Comparison of ENCODE assay signal across 20 cellular contexts in the genomic region with DNA sequence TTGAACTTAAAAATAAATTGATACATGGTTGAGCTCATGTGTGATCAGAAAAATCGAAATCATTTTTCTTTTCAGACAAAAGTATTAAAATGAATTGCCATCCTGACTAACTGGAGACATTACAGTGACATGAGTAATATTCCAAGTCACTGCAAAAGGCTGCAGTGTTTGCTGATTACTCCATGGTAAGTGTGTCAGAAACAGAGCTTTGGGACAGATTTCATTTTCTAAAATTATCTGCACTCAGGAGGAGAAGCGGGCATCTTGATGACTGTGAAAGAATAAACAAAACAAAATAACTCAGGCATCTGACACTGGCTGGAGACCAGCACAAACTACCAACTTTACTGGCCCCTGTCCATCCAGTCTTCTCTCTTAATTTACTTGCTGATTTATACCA.
"Had no signal": no experiment of that assay in that cellular context is flagged by ENCODE, and none has a peak within 500 bp of the region (broad histone marks: within the 10 kb centered on the region; RNA-seq: fewer than 3 reads in every experiment).

No MANE protein-coding gene starts in this region.

- H3K9me3 ChIP-seq: body of pancreas, colonic mucosa, transverse colon, vagina had no signal

- H3K27ac ChIP-seq: body of pancreas, colonic mucosa, left ventricle myocardium inferior, transverse colon, vagina had no signal

- H3K4me3 ChIP-seq: body of pancreas, colonic mucosa, left ventricle myocardium inferior, transverse colon, vagina had no signal

- H3K27me3 ChIP-seq: body of pancreas, colonic mucosa, transverse colon, vagina had no signal

- DNase-seq: activated CD4-positive, alpha-beta memory T cell treated with anti-CD3 and anti-CD28 coated beads, Interleukin-2, amount 10 ng/mL, durations not matched to agents 7 days and 5 days; activated CD4-positive, alpha-beta T cell treated with anti-CD3 and anti-CD28 coated beads for 4 hours; activated effector memory CD4-positive, alpha-beta T cell treated with anti-CD3 and anti-CD28 coated beads, Interleukin-2, amount 50 U/mL, for 16 hours; activated T-cell treated with anti-CD3 and anti-CD28 coated beads, Interleukin-2, amount 50 U/mL, for 4 hours; body of pancreas; central memory CD4-positive, alpha-beta T cell; colonic mucosa; effector CD4-positive, alpha-beta T cell; islet precursor cell; left ventricle myocardium inferior; nucleus accumbens; posterior cingulate gyrus; stimulated activated CD4-positive, alpha-beta T cell treated with anti-CD3 and anti-CD28 coated beads, Interleukin-4, amount 100 ng/mL, for 4 hours; stimulated activated CD8-positive, alpha-beta memory T cell treated with anti-CD3 and anti-CD28 coated beads, Interleukin-4, amount 100 ng/mL, for 48 hours; stimulated activated naive CD4-positive, alpha-beta T cell treated with Interleukin-2 at 50 U/mL for 16 hours; T-helper 17 cell; transverse colon had no signal

- H3K4me1 ChIP-seq: body of pancreas, colonic mucosa, left ventricle myocardium inferior, transverse colon, vagina had no signal

- H3K36me3 ChIP-seq: colonic mucosa, left ventricle myocardium inferior, transverse colon, vagina had no signal

- ATAC-seq: activated T-cell treated with anti-CD3 and anti-CD28 coated beads, Interleukin-2, amount 50 U/mL, for 4 hours; body of pancreas; natural killer cell treated with Interleukin-12 subunit alpha and Interleukin-12 subunit beta and Interleukin-15 and Interleukin-18, amount 100 ng/mL, for 72 hours; T-helper 17 cell; WTC11 had no signal
